In the genomic region with DNA sequence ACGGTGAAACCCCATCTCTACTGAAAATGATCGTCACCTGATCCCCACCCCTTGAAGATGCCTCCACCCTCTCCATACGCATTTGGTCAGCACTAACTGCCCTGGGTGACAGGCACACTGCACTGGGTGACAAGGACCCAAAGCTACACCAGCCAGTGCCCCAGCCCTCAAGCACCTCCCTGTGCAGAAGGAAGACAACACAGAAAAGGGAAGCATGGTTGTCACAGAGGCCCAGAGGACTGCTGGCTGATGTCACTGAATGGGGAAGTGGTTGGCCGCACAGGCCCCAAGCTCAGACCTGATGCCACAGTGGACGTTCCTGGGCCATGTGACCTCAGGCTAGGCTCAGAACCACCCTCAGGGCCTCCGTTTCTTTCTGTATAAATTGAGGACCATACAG, we compare ENCODE assay signal across 8 cellular contexts. TPM values are rescaled to one million over a fixed set of nuclear protein-coding genes. Genes with fewer than 3 reads are reported as not detected.
DNase-seq lines count a peak whose midpoint lies in the region; ATAC-seq and TF ChIP-seq lines count a peak whose summit lies in the region.

No MANE protein-coding gene starts in this region.

- no peaks in the 10 kb centered on the region for H3K9me2 ChIP-seq in SK-N-SH

- H3K9ac ChIP-seq in SK-N-SH: no peak overlapping the region
- no peak overlapping the region for H3K9ac ChIP-seq in mesenchymal stem cell (ENCODE audit: low read length)

- CTCF ChIA-PET in SK-N-SH (lab: Yijun Ruan, JAX): interaction anchor here (1.2 to 4.8 kb wide), 2 partner anchors 25 to 38 kb away, joined by 3 to 24 read pairs; no protein-coding TSS in a partner anchor

- H3K36me3 ChIP-seq in SK-N-SH (replicated peaks in 1 of 2; ENCODE audit: control insufficient read depth in 1 of 2, insufficient read depth in 2 of 2, low read length in 1 of 2) (peaks cover 0 to 8% of the 10 kb centered on the region in 2 experiments), mesenchymal stem cell (ENCODE audit: control insufficient read depth in 1 of 2, insufficient read depth in 2 of 2, low read depth in 1 of 2, low read length in 2 of 2) (peaks cover 5 to 7% of the 10 kb centered on the region in 2 experiments)

- H3K4me1 ChIP-seq in SK-N-SH (ENCODE audit: control insufficient read depth in 1 of 2, insufficient read depth in 2 of 2, low read depth in 1 of 2, low read length in 1 of 2) (peaks cover 5 to 7% of the 10 kb centered on the region in 2 experiments; a peak in 1 of 4 replicates), mesenchymal stem cell (ENCODE audit: control insufficient read depth, insufficient read depth, low read depth, low read length) (peaks cover 14% of the 10 kb centered on the region)

- POLR2A ChIA-PET in SK-N-SH (lab: Yijun Ruan, JAX): interaction anchor here (1.0 to 1.3 kb wide), 2 partner anchors 9 to 25 kb away, joined by 3 to 5 read pairs; no protein-coding TSS in a partner anchor

- no peak for TF ChIP-seq CTCF in SK-N-SH (IDR thresholded peaks at IDR 0.05)

- H2BK5ac ChIP-seq in mesenchymal stem cell (ENCODE audit: low read depth, low read length, poor library complexity, severe bottlenecking): no peak overlapping the region

- no peak overlapping the region for H2BK15ac ChIP-seq in mesenchymal stem cell (ENCODE audit: low read depth, poor library complexity, severe bottlenecking)

- H2AFZ ChIP-seq in SK-N-SH (ENCODE audit: low read depth) (no peak overlapping the region), mesenchymal stem cell (ENCODE audit: low read depth, low read length) (no peak overlapping the region)

- no peak overlapping the region for H2AK5ac ChIP-seq in mesenchymal stem cell (ENCODE audit: low read length, severe bottlenecking)

- H3K14ac ChIP-seq in mesenchymal stem cell (ENCODE audit: low read length in 2 of 2): no peak overlapping the region

- H3K79me1 ChIP-seq in mesenchymal stem cell (replicated peaks; ENCODE audit: low read length, poor library complexity, severe bottlenecking): no peaks in the 10 kb centered on the region

- no peaks in the 10 kb centered on the region for H4K20me1 ChIP-seq in SK-N-SH (ENCODE audit: insufficient read depth)

- TF ChIP-seq EP300 in SK-N-SH (IDR thresholded peaks at IDR 0.05; ENCODE audit: borderline replicate concordance in 1 of 2, low read depth in 1 of 2, low read length in 1 of 2): no peak

- H3K27me3 ChIP-seq in SK-N-SH (ENCODE audit: insufficient read depth): no peaks in the 10 kb centered on the region
- H3K27me3 ChIP-seq in mesenchymal stem cell (ENCODE audit: control insufficient read depth in 1 of 2, insufficient read depth in 1 of 2, low read length in 2 of 2): no peaks in the 10 kb centered on the region

- H2BK120ac ChIP-seq in mesenchymal stem cell (ENCODE audit: low read depth, low read length): no peak overlapping the region

- TF ChIP-seq RAD21 in SK-N-SH (IDR thresholded peaks at IDR 0.05; ENCODE audit: low read length): no peak

- no peak for DNase-seq in SK-N-SH
- peak; percentile 97 for DNase-seq in SIG-M5 treated with dmso at 0.1 percent for 504 hours (lab: John Stamatoyannopoulos, UW; ENCODE audit: unreplicated experiment)
- DNase-seq in inferior parietal cortex (ENCODE audit: extremely low spot score): peak; percentile 27
- DNase-seq in mesenchymal stem cell: no peak
- DNase-seq in stimulated activated naive CD4-positive, alpha-beta T cell (lab: John Stamatoyannopoulos, UW): no peak
- DNase-seq in NCI-H146 (lab: John Stamatoyannopoulos, UW): no peak

- no peaks in the 10 kb centered on the region for H3K79me2 ChIP-seq in SK-N-SH (ENCODE audit: insufficient read depth)

- H3K4me3 ChIP-seq in SK-N-SH (ENCODE audit: low read depth in 2 of 2, low read length in 1 of 2): no peak overlapping the region
- H3K4me3 ChIP-seq in mesenchymal stem cell (ENCODE audit: insufficient read depth in 1 of 2, low read depth in 1 of 2, low read length in 2 of 2): no peak overlapping the region

- no peak overlapping the region for H2BK12ac ChIP-seq in mesenchymal stem cell (ENCODE audit: low read length in 2 of 2)

- H3K23ac ChIP-seq in mesenchymal stem cell (ENCODE audit: low read length in 2 of 2): no peak overlapping the region

- no peak overlapping the region for H3K4me2 ChIP-seq in SK-N-SH
- no peak overlapping the region for H3K4me2 ChIP-seq in mesenchymal stem cell (ENCODE audit: low read length, poor library complexity, severe bottlenecking)

- H3K4ac ChIP-seq in mesenchymal stem cell (ENCODE audit: low read depth in 1 of 2, low read length in 2 of 2): no peak overlapping the region

- no peaks in the 10 kb centered on the region for H3K9me3 ChIP-seq in SK-N-SH
- H3K9me3 ChIP-seq in mesenchymal stem cell (ENCODE audit: control insufficient read depth, low read length): no peaks in the 10 kb centered on the region

- H3K18ac ChIP-seq in mesenchymal stem cell (ENCODE audit: low read depth in 1 of 2, low read length in 2 of 2): no peak overlapping the region

- 85% methylated on average over 6 of the region's 6 CpGs for WGBS in SK-N-SH (ENCODE audit: low lambda C conversion rate)
- WGBS in mesenchymal stem cell: 95% methylated on average over 6 of the region's 6 CpGs

- H4K91ac ChIP-seq in mesenchymal stem cell (ENCODE audit: low read length): no peak overlapping the region

- ATAC-seq in SK-N-SH treated with all-trans-retinoic acid at 6 μM for 48 hours (no peak; the same call in 2 of the 3 replicates), HG03025 (IDR thresholded peaks at IDR 0.05; ENCODE audit: low FRiP score, unreplicated experiment) (peak; percentile 40)

- H3K27ac ChIP-seq in SK-N-SH (ENCODE audit: low read depth in 2 of 2, low read length in 1 of 2) (no peak overlapping the region), mesenchymal stem cell (ENCODE audit: low read length, poor library complexity, severe bottlenecking) (no peak overlapping the region)

- peaks cover 9% of the 10 kb centered on the region for H3F3A ChIP-seq in SK-N-SH (replicated peaks; ENCODE audit: insufficient read depth)

- H4K8ac ChIP-seq in mesenchymal stem cell (ENCODE audit: low read length): no peak overlapping the region

TF ChIP-seq in SK-N-SH treated with all-trans-retinoic acid at 6 μM for 48 hours, 23 proteins besides CTCF, POLR2A, EP300 and RAD21:
- TF ChIP-seq GLIS3 (CRISPR knock-in tag; IDR thresholded peaks at IDR 0.05): no peak
- no peak for TF ChIP-seq ZNF70 (CRISPR knock-in tag; IDR thresholded peaks at IDR 0.05)
- TF ChIP-seq, protein P1, sequence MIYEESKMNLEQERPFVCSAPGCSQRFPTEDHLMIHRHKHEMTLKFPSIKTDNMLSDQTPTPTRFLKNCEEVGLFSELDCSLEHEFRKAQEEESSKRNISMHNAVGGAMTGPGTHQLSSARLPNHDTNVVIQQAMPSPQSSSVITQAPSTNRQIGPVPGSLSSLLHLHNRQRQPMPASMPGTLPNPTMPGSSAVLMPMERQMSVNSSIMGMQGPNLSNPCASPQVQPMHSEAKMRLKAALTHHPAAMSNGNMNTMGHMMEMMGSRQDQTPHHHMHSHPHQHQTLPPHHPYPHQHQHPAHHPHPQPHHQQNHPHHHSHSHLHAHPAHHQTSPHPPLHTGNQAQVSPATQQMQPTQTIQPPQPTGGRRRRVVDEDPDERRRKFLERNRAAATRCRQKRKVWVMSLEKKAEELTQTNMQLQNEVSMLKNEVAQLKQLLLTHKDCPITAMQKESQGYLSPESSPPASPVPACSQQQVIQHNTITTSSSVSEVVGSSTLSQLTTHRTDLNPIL (CRISPR knock-in tag; IDR thresholded peaks at IDR 0.05; ENCODE audit: low read depth): no peak
- no peak for TF ChIP-seq RARB (CRISPR knock-in tag; IDR thresholded peaks at IDR 0.05)
- no peak for TF ChIP-seq ISL1 (CRISPR knock-in tag; IDR thresholded peaks at IDR 0.05)

RNA-seq across cellular contexts. Expression of a gene that starts 4.2 kb away (rescaled TPM):
- polyA plus RNA-seq in SK-N-SH (2012; rRNA removed): 0.89 and 0.99 TPM in 2 replicates
- 0.30 and 0.60 TPM in 2 replicates for polyA plus RNA-seq in SK-N-SH (2012; cell fraction: cytosol; rRNA removed)
- 8.0 and 8.2 TPM in 2 replicates for polyA plus RNA-seq in SK-N-SH (2012; cell fraction: nucleus; rRNA removed)
- 1.1 TPM for polyA plus RNA-seq in mesenchymal stem cell (2013, experiment 1 of 2)
- polyA plus RNA-seq in mesenchymal stem cell (2013, experiment 2 of 2): 1.0 TPM

RNA-seq across cellular contexts. Expression of a gene that starts 11.2 kb away (rescaled TPM):
- 55.4 and 63.7 TPM in 2 replicates for polyA plus RNA-seq in SK-N-SH (2012; rRNA removed)
- polyA plus RNA-seq in SK-N-SH (2012; cell fraction: cytosol; rRNA removed): 12.7 and 18.0 TPM in 2 replicates
- 418 and 421 TPM in 2 replicates for polyA plus RNA-seq in SK-N-SH (2012; cell fraction: nucleus; rRNA removed)
- polyA plus RNA-seq in mesenchymal stem cell (2013, experiment 1 of 2): 9.7 TPM
- 8.9 TPM for polyA plus RNA-seq in mesenchymal stem cell (2013, experiment 2 of 2)

RNA-seq across cellular contexts. Expression of a gene that starts 59.4 kb away (rescaled TPM):
- 3.4 and 4.1 TPM in 2 replicates for polyA plus RNA-seq in SK-N-SH (2012; rRNA removed)
- 3.1 and 3.5 TPM in 2 replicates for polyA plus RNA-seq in SK-N-SH (2012; cell fraction: cytosol; rRNA removed)
- 10.2 and 15.5 TPM in 2 replicates for polyA plus RNA-seq in SK-N-SH (2012; cell fraction: nucleus; rRNA removed)
- polyA plus RNA-seq in mesenchymal stem cell (2013, experiment 1 of 2): 1.3 TPM
- polyA plus RNA-seq in mesenchymal stem cell (2013, experiment 2 of 2): 0.93 TPM

Comparison
In these comparisons a context has a peak if more than half of its experiments do, and no peak if none do; other contexts are left out.
1. DNase-seq: peak in SIG-M5 treated with dmso at 0.1 percent for 504 hours (single experiment) and inferior parietal cortex (single experiment); none in SK-N-SH (single experiment), mesenchymal stem cell (single experiment), stimulated activated naive CD4-positive, alpha-beta T cell (0 of 6) and NCI-H146 (single experiment).